25 cellular contexts compared by ENCODE assay signal in genomic region chr7:77691892-77692491, GRCh38. TPM values are rescaled to one million over a fixed set of nuclear protein-coding genes. Genes with fewer than 3 reads are reported as not detected.
A peak's percentile ranks its signal among the peaks of the same experiment; 100 is the strongest.
DNase-seq lines count a peak whose midpoint lies in the region; TF ChIP-seq lines count a peak whose summit lies in the region.
"Had no signal": no experiment of that assay in that cellular context is flagged by ENCODE, and none has a peak within 500 bp of the region (broad histone marks: within the 10 kb centered on the region; RNA-seq: fewer than 3 reads in every experiment).

No MANE protein-coding gene starts in this region.

- no peaks in the 10 kb centered on the region for H3K27me3 Mint-ChIP-seq in endodermal cell (ENCODE audit: insufficient read depth)
- no peaks in the 10 kb centered on the region for H3K27me3 Mint-ChIP-seq in osteocyte (ENCODE audit: unreplicated experiment)
- H3K27me3 Mint-ChIP-seq: IgD-negative memory B cell, memory B cell had no signal

- TF ChIP-seq CTCF in endodermal cell (conservative IDR thresholded peaks at IDR 0.05) (no peak), transverse colon (IDR thresholded peaks at IDR 0.05) (no peak), osteocyte (IDR thresholded peaks at IDR 0.05) (no peak)

- H3K36me3 ChIP-seq in endodermal cell (ENCODE audit: control insufficient read depth, insufficient read depth, low read length) (peaks cover 10% of the 10 kb centered on the region), transverse colon (no peaks in the 10 kb centered on the region)
- H3K36me3 ChIP-seq: Peyer's patch had no signal

- H3K27ac Mint-ChIP-seq in endodermal cell (peak overlapping the region; percentile 19), osteocyte (ENCODE audit: unreplicated experiment) (no peak overlapping the region)
- H3K27ac Mint-ChIP-seq: IgD-negative memory B cell, memory B cell had no signal

- TF ChIP-seq EP300 in transverse colon (IDR thresholded peaks at IDR 0.05; ENCODE audit: low read depth), result no peak

- no peaks in the 10 kb centered on the region for H3K27me3 ChIP-seq in endodermal cell (ENCODE audit: control insufficient read depth, insufficient read depth, low read length, poor library complexity, severe bottlenecking)
- no peaks in the 10 kb centered on the region for H3K27me3 ChIP-seq in transverse colon
- H3K27me3 ChIP-seq: dorsolateral prefrontal cortex, Peyer's patch had no signal

- H3K9me3 Mint-ChIP-seq in endodermal cell, result no peaks in the 10 kb centered on the region
- H3K9me3 Mint-ChIP-seq in osteocyte (ENCODE audit: unreplicated experiment), result no peaks in the 10 kb centered on the region
- H3K9me3 Mint-ChIP-seq: CD14-positive monocyte, IgD-negative memory B cell had no signal

- TF ChIP-seq POLR2A in transverse colon (IDR thresholded peaks at IDR 0.05), result no peak

- H3K36me3 Mint-ChIP-seq in endodermal cell (ENCODE audit: low read depth) (peaks cover 36% of the 10 kb centered on the region), osteocyte (ENCODE audit: unreplicated experiment) (peaks cover 4% of the 10 kb centered on the region)

- no peak overlapping the region for H3K9ac ChIP-seq in endodermal cell (ENCODE audit: extremely low read depth, low read length, poor library complexity, severe bottlenecking)

- DNase-seq in DMS53 (lab: John Stamatoyannopoulos, UW) (peak; percentile 16), DMS53 treated with DMSO at 0.1 percent for 48 hours (lab: John Stamatoyannopoulos, UW; ENCODE audit: unreplicated experiment) (no peak), endodermal cell (no peak), mucosa of gallbladder (ENCODE audit: low spot score) (peak; percentile 75), transverse colon (peak; percentile 39), NCI-H524 treated with DMSO at 0.1 percent for 48 hours (lab: John Stamatoyannopoulos, UW) (no peak), osteocyte (ENCODE audit: extremely low spot score, unreplicated experiment) (no peak)
- DNase-seq in activated T-cell treated with anti-CD3 and anti-CD28 coated beads, Interleukin-2, amount 50 U/mL, for 1 hour, result no peak
- DNase-seq: 8988T; activated CD4-positive, alpha-beta T cell treated with anti-CD3 and anti-CD28 coated beads, Interleukin-2, amount 50 U/mL, for 48 hours; activated CD4-positive, CD25-positive, alpha-beta regulatory T cell treated with anti-CD3 and anti-CD28 coated beads, Interleukin-2, amount 50 U/mL, for 72 hours; activated naive CD4-positive, alpha-beta T cell treated with Interleukin-2 at 50 U/mL for 16 hours; cerebellar nuclear complex; dorsolateral prefrontal cortex; NCI-H1092 treated with DMSO at 0.1 percent for 48 hours; NCI-H1930; NCI-H69; occipital lobe; SHP77; stimulated activated naive CD4-positive, alpha-beta T cell; T-helper 2 cell had no signal

- H3K4me3 Mint-ChIP-seq in endodermal cell, result no peak overlapping the region
- no peak overlapping the region for H3K4me3 Mint-ChIP-seq in osteocyte (ENCODE audit: unreplicated experiment)
- H3K4me3 Mint-ChIP-seq: CD14-positive monocyte, memory B cell had no signal

- H3K4me3 ChIP-seq in endodermal cell (ENCODE audit: low read length) (peak overlapping the region; percentile 64), transverse colon (no peak overlapping the region)
- H3K4me3 ChIP-seq: dorsolateral prefrontal cortex had no signal

- H3K27ac ChIP-seq in endodermal cell (ENCODE audit: low read depth, low read length) (no peak overlapping the region), transverse colon (peak overlapping the region; percentile 39 to 98 (median 56))
- H3K27ac ChIP-seq: dorsolateral prefrontal cortex had no signal

- no peaks in the 10 kb centered on the region for H3K4me1 ChIP-seq in endodermal cell (ENCODE audit: control insufficient read depth, insufficient read depth, low read length)
- H3K4me1 ChIP-seq in transverse colon, result peaks cover 34 to 79% (median 47%) of the 10 kb centered on the region in 4 donors

- H3K4me1 Mint-ChIP-seq in endodermal cell (peaks cover 26% of the 10 kb centered on the region), osteocyte (ENCODE audit: unreplicated experiment) (peaks cover 28% of the 10 kb centered on the region)

- 87 to 90% methylated on average over 9 to 10 of the region's 10 CpGs for WGBS in endodermal cell (ENCODE audit: insufficient coverage in 1 of 2, insufficient read length in 1 of 2), 2 experiments
- WGBS in transverse colon (ENCODE audit: low coverage in 1 of 2), 2 donors, result 45 to 75% methylated on average over 7 to 10 of the region's 10 CpGs

- in situ Hi-C loops in transverse colon (cut with MboI; ENCODE audit: low pct_ligation_motif_present in 1 of 4, low pct_unique_long_range_greater_than_20kb in 1 of 4, low sequenced_read_pairs in 3 of 4), result no loop called here

- H3K9me3 ChIP-seq in endodermal cell (ENCODE audit: control insufficient read depth, low read length) (no peaks in the 10 kb centered on the region), transverse colon (no peaks in the 10 kb centered on the region)
- H3K9me3 ChIP-seq: Peyer's patch had no signal

- intact Hi-C loops in transverse colon (cut with DNase I; ENCODE audit: low total_unique reads), result no loop called here

RNA-seq across cellular contexts. Expression of gene RSBN1L, which starts 4.3 kb away (rescaled TPM):
- total RNA-seq in endodermal cell, result 10 to 100 TPM; 17.6 to 19.9 TPM
- 18.2 TPM for polyA plus RNA-seq in endodermal cell (2013, experiment 1 of 2)
- polyA plus RNA-seq in endodermal cell (2013, experiment 2 of 2), result 16.0 TPM
- total RNA-seq in mucosa of gallbladder, result 18.3 TPM
- 10 to 100 TPM; 13.7 to 26.2 (median 19.8) TPM for total RNA-seq in transverse colon
- total RNA-seq in osteocyte, result 13.0 and 14.2 TPM in 2 replicates

Comparison
In these comparisons a context has a peak if more than half of its experiments do, and no peak if none do; other contexts are left out.
1. DNase-seq: peak in DMS53 (single experiment), mucosa of gallbladder (single experiment) and transverse colon (single experiment); none in DMS53 treated with DMSO at 0.1 percent for 48 hours (single experiment), endodermal cell (single experiment), NCI-H524 treated with DMSO at 0.1 percent for 48 hours (single experiment), activated T-cell treated with anti-CD3 and anti-CD28 coated beads, Interleukin-2, amount 50 U/mL, for 1 hour (single experiment) and osteocyte (single experiment).